17 cellular contexts compared by ENCODE assay signal in the genomic region with DNA sequence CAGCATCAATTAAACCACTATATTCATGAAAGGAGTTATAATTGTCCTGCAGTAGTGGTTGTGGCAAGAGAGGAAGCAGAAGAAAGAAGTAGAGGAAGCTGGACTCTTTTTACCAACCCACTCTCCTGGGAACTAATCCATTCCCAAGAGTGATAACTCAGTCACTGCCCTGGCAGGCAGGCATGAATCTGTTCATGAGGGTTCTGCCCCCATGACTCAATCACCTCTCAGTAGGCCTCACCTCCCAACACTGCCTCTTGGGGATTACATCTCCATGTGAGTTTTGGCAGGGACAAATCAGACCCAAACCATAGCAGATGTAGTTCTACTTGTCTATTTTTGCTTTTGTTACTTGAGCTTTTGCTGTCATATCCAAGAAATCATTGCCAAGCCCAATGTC.
"Had no signal": no experiment of that assay in that cellular context is flagged by ENCODE, and none has a peak within 500 bp of the region (broad histone marks: within the 10 kb centered on the region; RNA-seq: fewer than 3 reads in every experiment).

No MANE protein-coding gene starts in this region.

- H3K36me3 ChIP-seq: gastroesophageal sphincter, pancreas had no signal

- H3K9me3 ChIP-seq: gastroesophageal sphincter, pancreas had no signal

- ATAC-seq: activated CD8-positive, alpha-beta T cell treated with anti-CD3 and anti-CD28 coated beads, Interleukin-2, amount 10 ng/mL, durations not matched to agents 7 days and 5 days; activated naive CD4-positive, alpha-beta T cell treated with anti-CD3 and anti-CD28 coated beads, Interleukin-2, amount 50 U/mL, for 72 hours; activated T-cell treated with anti-CD3 and anti-CD28 coated beads, Interleukin-2, amount 50 U/mL, for 72 hours; gastroesophageal sphincter; left lobe of liver; pancreas; stimulated activated effector memory CD8-positive, alpha-beta T cell treated with anti-CD3 and anti-CD28 coated beads, Interleukin-12 subunit alpha, Interleukin-12 subunit beta, amount 100 ng/mL, for 72 hours had no signal

- H3K4me1 ChIP-seq: gastroesophageal sphincter, pancreas had no signal

- H3K27ac ChIP-seq: gastroesophageal sphincter, pancreas had no signal

- DNase-seq: activated CD4-positive, alpha-beta T cell treated with anti-CD3 and anti-CD28 coated beads, Interleukin-2, amount 10 ng/mL, durations not matched to agents 24 days and 14 days; activated CD4-positive, CD25-positive, alpha-beta regulatory T cell; activated CD8-positive, alpha-beta memory T cell treated with anti-CD3 and anti-CD28 coated beads, Interleukin-2, amount 50 U/mL, for 4 hours; activated CD8-positive, alpha-beta T cell treated with anti-CD3 and anti-CD28 coated beads, Interleukin-2, amount 10 ng/mL, durations not matched to agents 7 days and 5 days; activated gamma-delta T cell; activated T-cell treated with anti-CD3 and anti-CD28 coated beads, Interleukin-2, amount 50 U/mL, for 72 hours; amniotic stem cell; cortex of kidney; effector CD8-positive, alpha-beta T cell; naive B cell; pancreas; stimulated activated CD4-positive, alpha-beta T cell treated with anti-CD3 and anti-CD28 coated beads, Interleukin-12 subunit alpha, Interleukin-12 subunit beta, amount 100 ng/mL, for 4 hours; T-helper 2 cell had no signal

- H3K27me3 ChIP-seq: gastroesophageal sphincter had no signal

- H3K4me3 ChIP-seq: gastroesophageal sphincter, pancreas had no signal
